In the genomic region with DNA sequence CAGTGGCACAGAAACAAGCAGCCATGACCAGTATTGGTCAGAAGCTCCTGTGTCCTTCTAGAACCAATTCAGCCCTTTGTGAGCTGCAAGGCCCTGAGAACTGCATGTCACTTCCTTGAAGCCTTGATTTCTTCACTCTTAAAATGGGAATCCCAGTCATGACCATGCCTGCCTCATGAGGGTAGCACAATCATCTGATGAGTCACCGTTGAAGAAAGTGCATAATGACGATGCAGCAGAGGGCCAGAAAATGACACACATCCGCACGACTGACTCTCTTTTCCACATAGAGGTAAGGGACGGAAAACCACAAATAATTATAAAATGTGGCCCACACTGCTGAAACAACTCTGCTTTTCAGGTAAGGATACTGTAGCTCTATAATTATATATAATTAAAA, we compare ENCODE assay signal across 20 cellular contexts.
DNase-seq lines count a peak whose midpoint lies in the region; ATAC-seq and TF ChIP-seq lines count a peak whose summit lies in the region.
"Had no signal": no experiment of that assay in that cellular context is flagged by ENCODE, and none has a peak within 500 bp of the region (broad histone marks: within the 10 kb centered on the region; RNA-seq: fewer than 3 reads in every experiment).

No MANE protein-coding gene starts in this region.

- DNase-seq in activated effector memory CD4-positive, alpha-beta T cell treated with anti-CD3 and anti-CD28 coated beads, Interleukin-2, amount 50 U/mL, for 16 hours = peak; percentile 63
- no peak for DNase-seq in activated effector memory CD4-positive, alpha-beta T cell treated with Interleukin-2 at 50 U/mL for 16 hours
- DNase-seq in H4 (ENCODE audit: low spot score) (peak; percentile 88), renal cortical epithelial cell (ENCODE audit: low read depth) (peak; percentile 1), DMS 273 treated with DMSO at 0.1 percent for 48 hours (lab: John Stamatoyannopoulos, UW) (no peak), heart left ventricle (no peak), NCI-H524 treated with DMSO at 0.1 percent for 48 hours (lab: John Stamatoyannopoulos, UW) (no peak)
- DNase-seq in activated T-cell treated with anti-CD3 and anti-CD28 coated beads, Interleukin-2, amount 50 U/mL, for 72 hours = peak; percentile 11 to 19
- DNase-seq: activated gamma-delta T cell; COR-L47; dorsolateral prefrontal cortex; KBM-7; left cardiac atrium; NCI-H1105 treated with DMSO at 0.1 percent for 48 hours; NCI-H2171 treated with DMSO at 0.1 percent for 48 hours; stimulated activated naive CD4-positive, alpha-beta T cell had no signal

- peak; percentile 62 to 87 for ATAC-seq in activated T-cell treated with anti-CD3 and anti-CD28 coated beads, Interleukin-2, amount 50 U/mL, for 72 hours (replicated peaks in 1 of 2)
- ATAC-seq in heart left ventricle = no peak
- ATAC-seq: left cardiac atrium, sciatic nerve had no signal

- no peaks in the 10 kb centered on the region for H3K27me3 ChIP-seq in heart left ventricle
- H3K27me3 ChIP-seq: hepatocyte, neutrophil had no signal

- no peaks in the 10 kb centered on the region for H3K36me3 ChIP-seq in heart left ventricle
- H3K36me3 ChIP-seq: neutrophil had no signal

- H3K27ac ChIP-seq in heart left ventricle = no peak overlapping the region
- H3K27ac ChIP-seq: dorsolateral prefrontal cortex, hepatocyte, neutrophil had no signal

- intact Hi-C loops in heart left ventricle (cut with DNase I) = no loop called here

- H3K4me3 Mint-ChIP-seq in activated T-cell treated with anti-CD3 and anti-CD28 coated beads, Interleukin-2, amount 50 U/mL, for 72 hours = no peak overlapping the region
- H3K4me3 Mint-ChIP-seq: T-helper 2 cell treated with Interferon-gamma antibody and Interleukin-4, amounts not matched to agents 5 μg/mL and 100 μg/mL, for 36 hours had no signal

- no peaks in the 10 kb centered on the region for H3K36me3 Mint-ChIP-seq in activated T-cell treated with anti-CD3 and anti-CD28 coated beads, Interleukin-2, amount 50 U/mL, for 72 hours (ENCODE audit: insufficient read depth in 2 of 2)

- H3K27ac Mint-ChIP-seq in activated T-cell treated with anti-CD3 and anti-CD28 coated beads, Interleukin-2, amount 50 U/mL, for 72 hours = no peak overlapping the region
- H3K27ac Mint-ChIP-seq: T-helper 2 cell treated with Interferon-gamma antibody and Interleukin-4, amounts not matched to agents 5 μg/mL and 100 μg/mL, for 36 hours had no signal

- H3K9me3 Mint-ChIP-seq in activated T-cell treated with anti-CD3 and anti-CD28 coated beads, Interleukin-2, amount 50 U/mL, for 72 hours = no peaks in the 10 kb centered on the region
- H3K9me3 Mint-ChIP-seq: T-helper 2 cell treated with Interferon-gamma antibody and Interleukin-4, amounts not matched to agents 5 μg/mL and 100 μg/mL, for 36 hours had no signal

- peaks cover 10% of the 10 kb centered on the region for H3K4me1 Mint-ChIP-seq in activated T-cell treated with anti-CD3 and anti-CD28 coated beads, Interleukin-2, amount 50 U/mL, for 72 hours (ENCODE audit: low read depth)

- no peaks in the 10 kb centered on the region for H3K4me1 ChIP-seq in heart left ventricle

- H3K27me3 Mint-ChIP-seq in activated T-cell treated with anti-CD3 and anti-CD28 coated beads, Interleukin-2, amount 50 U/mL, for 72 hours (ENCODE audit: low read depth) = no peaks in the 10 kb centered on the region

- H3K9me3 ChIP-seq in heart left ventricle = no peaks in the 10 kb centered on the region
- H3K9me3 ChIP-seq: neutrophil had no signal

- TF ChIP-seq POLR2A in heart left ventricle (IDR thresholded peaks at IDR 0.05) = no peak

- TF ChIP-seq CTCF in heart left ventricle (IDR thresholded peaks at IDR 0.05) = no peak

- H3K4me3 ChIP-seq in heart left ventricle = no peak overlapping the region
- H3K4me3 ChIP-seq: dorsolateral prefrontal cortex, hepatocyte had no signal

- 83 to 89% (median 87%) methylated on average over 5 of the region's 5 CpGs for WGBS in heart left ventricle, 4 donors

Comparison
In these comparisons a context has a peak if more than half of its experiments do, and no peak if none do; other contexts are left out.
1. DNase-seq: peak in activated effector memory CD4-positive, alpha-beta T cell treated with anti-CD3 and anti-CD28 coated beads, Interleukin-2, amount 50 U/mL, for 16 hours (single experiment), H4 (single experiment), activated T-cell treated with anti-CD3 and anti-CD28 coated beads, Interleukin-2, amount 50 U/mL, for 72 hours (2 of 2) and renal cortical epithelial cell (single experiment); none in activated effector memory CD4-positive, alpha-beta T cell treated with Interleukin-2 at 50 U/mL for 16 hours (single experiment), DMS 273 treated with DMSO at 0.1 percent for 48 hours (single experiment), heart left ventricle (0 of 5) and NCI-H524 treated with DMSO at 0.1 percent for 48 hours (single experiment).
2. ATAC-seq: peak in activated T-cell treated with anti-CD3 and anti-CD28 coated beads, Interleukin-2, amount 50 U/mL, for 72 hours (2 of 2); none in heart left ventricle (0 of 4).